36 cellular contexts compared by ENCODE assay signal in the genomic region with DNA sequence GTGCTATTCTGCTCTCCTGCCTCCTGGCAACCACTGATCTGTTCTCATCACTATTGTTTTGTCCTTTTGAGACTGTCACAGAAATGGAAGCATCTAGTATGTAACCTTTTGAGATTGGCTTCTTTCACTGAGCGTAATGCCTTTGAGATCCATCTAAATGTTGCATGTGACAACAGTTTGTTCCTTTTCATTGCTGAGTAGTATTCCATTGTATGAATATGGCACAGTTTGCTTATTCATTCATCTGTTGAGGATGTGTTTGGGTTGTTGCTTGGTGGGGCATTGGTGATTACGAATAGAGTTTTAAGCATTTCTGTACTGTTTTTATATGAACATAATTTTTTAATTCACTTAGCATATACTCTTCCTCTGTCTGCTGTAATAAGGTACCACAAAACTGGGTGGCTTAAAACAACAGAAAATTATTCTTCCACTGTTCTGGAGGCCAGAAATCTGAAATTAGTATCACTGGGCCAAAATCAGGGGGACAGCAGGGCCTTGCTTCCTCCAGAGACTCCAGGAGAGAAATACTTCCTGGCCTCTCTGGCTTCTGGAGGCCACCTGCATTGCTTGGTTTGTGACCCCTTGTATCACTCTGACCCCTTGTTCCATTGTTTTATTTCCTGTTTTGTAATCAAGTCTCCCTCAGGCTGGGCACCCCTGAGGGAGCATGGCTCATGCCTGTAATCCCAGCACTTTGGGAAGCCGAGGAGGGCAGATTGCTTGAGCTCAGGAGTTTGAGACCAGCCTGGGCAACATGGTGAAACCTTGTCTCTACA.
"Had no signal": no experiment of that assay in that cellular context is flagged by ENCODE, and none has a peak within 500 bp of the region (broad histone marks: within the 10 kb centered on the region; RNA-seq: fewer than 3 reads in every experiment).

No MANE protein-coding gene starts in this region.

- DNase-seq: activated CD4-positive, alpha-beta T cell treated with anti-CD3 and anti-CD28 coated beads, Interleukin-2, amount 50 U/mL, for 1 hour; activated CD8-positive, alpha-beta memory T cell treated with anti-CD3 and anti-CD28 coated beads, Interleukin-2, amount 10 ng/mL, durations not matched to agents 7 days and 5 days; activated CD8-positive, alpha-beta T cell treated with anti-CD3 and anti-CD28 coated beads for 36 hours; activated effector memory CD4-positive, alpha-beta T cell treated with anti-CD3 and anti-CD28 coated beads, Interleukin-2, amount 50 U/mL, for 16 hours; activated naive CD4-positive, alpha-beta T cell treated with anti-CD3 and anti-CD28 coated beads for 36 hours; activated naive CD8-positive, alpha-beta T cell treated with anti-CD3 and anti-CD28 coated beads for 36 hours; adrenal gland; aorta; body of pancreas; cerebellar nuclear complex; colonic mucosa; effector memory CD8-positive, alpha-beta T cell; foreskin melanocyte; heart right ventricle; kidney glomerular epithelial cell; left lung; mucosa of descending colon; retina; sigmoid colon; small intestine; stimulated activated CD4-positive, alpha-beta T cell treated with anti-CD3 and anti-CD28 coated beads, Interleukin-1b, Interleukin-23, amount 100 ng/mL, for 48 hours; stimulated activated CD4-positive, alpha-beta T cell treated with anti-CD3 and anti-CD28 coated beads, Interleukin-4, amount 100 ng/mL, for 4 hours; stimulated activated CD8-positive, alpha-beta memory T cell treated with anti-CD3 and anti-CD28 coated beads, Interleukin-4, amount 100 ng/mL, for 48 hours; stimulated activated naive CD8-positive, alpha-beta T cell treated with anti-CD3 and anti-CD28 coated beads, Interleukin-15, amount 100 ng/mL, for 72 hours; substantia nigra; T-helper 9 cell; thyroid gland; upper lobe of left lung; WERI-Rb-1 had no signal

- H3K27ac ChIP-seq: body of pancreas, cardiac muscle cell, colonic mucosa, heart right ventricle, left lung, sigmoid colon, upper lobe of left lung, vagina, WERI-Rb-1 had no signal

- H3K4me3 ChIP-seq: adrenal gland, body of pancreas, cardiac muscle cell, colonic mucosa, heart right ventricle, left lung, lung, mucosa of descending colon, sigmoid colon, thyroid gland, upper lobe of left lung, vagina had no signal

- H3K27me3 ChIP-seq: adrenal gland, body of pancreas, cardiac muscle cell, colonic mucosa, heart right ventricle, left lung, sigmoid colon, thyroid gland, upper lobe of left lung, vagina had no signal

- ATAC-seq: activated CD8-positive, alpha-beta memory T cell treated with anti-CD3 and anti-CD28 coated beads, Interleukin-2, amount 10 ng/mL, durations not matched to agents 7 days and 5 days; activated CD8-positive, alpha-beta T cell treated with anti-CD3 and anti-CD28 coated beads for 36 hours; body of pancreas; effector memory CD8-positive, alpha-beta T cell; esophagus mucosa; left lung; mucosa of descending colon; natural killer cell treated with Interleukin-12 subunit alpha and Interleukin-12 subunit beta and Interleukin-15 and Interleukin-18, amount 100 ng/mL, for 72 hours; stimulated activated memory B cell treated with anti-CD40 and anti-IgM and Interleukin-4, amounts not matched to agents 10 μg/mL and 1 μg/mL and 100 μg/mL, for 72 hours; stimulated activated naive CD8-positive, alpha-beta T cell treated with anti-CD3 and anti-CD28 coated beads, Interleukin-15, amount 100 ng/mL, for 72 hours had no signal

- H3K36me3 ChIP-seq: adrenal gland, cardiac muscle cell, colonic mucosa, heart right ventricle, left lung, sigmoid colon, thyroid gland, upper lobe of left lung, vagina, WERI-Rb-1 had no signal

- H3K9me3 ChIP-seq: adrenal gland, body of pancreas, colonic mucosa, heart right ventricle, left lung, mucosa of descending colon, sigmoid colon, thyroid gland, upper lobe of left lung, vagina had no signal

- H3K4me1 ChIP-seq: colonic mucosa, left lung, sigmoid colon, vagina had no signal

- FAIRE-seq: small intestine, TTC549 had no signal
